ENCODE assay signal across 21 cellular contexts in genomic region chr4:18103876-18104275, GRCh38.
A peak's percentile ranks its signal among the peaks of the same experiment; 100 is the strongest.
DNase-seq lines count a peak whose midpoint lies in the region; ATAC-seq and TF ChIP-seq lines count a peak whose summit lies in the region.
"Had no signal": no experiment of that assay in that cellular context is flagged by ENCODE, and none has a peak within 500 bp of the region (broad histone marks: within the 10 kb centered on the region; RNA-seq: fewer than 3 reads in every experiment).

No MANE protein-coding gene starts in this region.

- H3K9me3 Mint-ChIP-seq in nephron progenitor cell, result no peaks in the 10 kb centered on the region
- no peaks in the 10 kb centered on the region for H3K9me3 Mint-ChIP-seq in activated T-helper 17 cell treated with anti-CD3 and anti-CD28 coated beads, Interleukin-2, amount 50 U/mL, for 72 hours
- H3K9me3 Mint-ChIP-seq: CD8-positive, alpha-beta T cell had no signal

- H3K27me3 ChIP-seq in smooth muscle cell (ENCODE audit: low read depth) (no peaks in the 10 kb centered on the region), brain microvascular endothelial cell (replicated peaks) (no peaks in the 10 kb centered on the region)
- H3K27me3 ChIP-seq: BLaER1 had no signal

- H3K27me3 Mint-ChIP-seq in nephron progenitor cell (ENCODE audit: low read depth, poor library complexity), result no peaks in the 10 kb centered on the region
- peaks cover 7% of the 10 kb centered on the region for H3K27me3 Mint-ChIP-seq in activated T-helper 17 cell treated with anti-CD3 and anti-CD28 coated beads, Interleukin-2, amount 50 U/mL, for 72 hours
- H3K27me3 Mint-ChIP-seq: B cell had no signal

- no peak overlapping the region for H3K9ac ChIP-seq in smooth muscle cell (ENCODE audit: low read depth)
- H3K9ac ChIP-seq: BLaER1, GM23248 had no signal

- no peak overlapping the region for H3K27ac ChIP-seq in smooth muscle cell (ENCODE audit: low read depth)
- H3K27ac ChIP-seq in brain microvascular endothelial cell, result no peak overlapping the region
- H3K27ac ChIP-seq: BLaER1, C4-2B, GM23248 had no signal

- H3K4me3 ChIP-seq in smooth muscle cell, result no peak overlapping the region
- no peak overlapping the region for H3K4me3 ChIP-seq in brain microvascular endothelial cell (ENCODE audit: low read depth, low read length)
- H3K4me3 ChIP-seq: BLaER1, GM12878, GM23248 had no signal

- no peak overlapping the region for H3K4me3 Mint-ChIP-seq in nephron progenitor cell
- no peak overlapping the region for H3K4me3 Mint-ChIP-seq in activated T-helper 17 cell treated with anti-CD3 and anti-CD28 coated beads, Interleukin-2, amount 50 U/mL, for 72 hours
- H3K4me3 Mint-ChIP-seq: B cell; CD4-positive, CD25-positive, alpha-beta regulatory T cell; CD8-positive, alpha-beta T cell had no signal

- in situ Hi-C loops in brain microvascular endothelial cell (cut with HindIII; ENCODE audit: low pct_ligation_motif_present, low sequenced_read_pairs), result no loop called here

- H3K4me1 Mint-ChIP-seq in nephron progenitor cell, result no peaks in the 10 kb centered on the region
- H3K4me1 Mint-ChIP-seq in activated T-helper 17 cell treated with anti-CD3 and anti-CD28 coated beads, Interleukin-2, amount 50 U/mL, for 72 hours, result no peaks in the 10 kb centered on the region
- H3K4me1 Mint-ChIP-seq: CD4-positive, CD25-positive, alpha-beta regulatory T cell had no signal

- H2AFZ ChIP-seq in smooth muscle cell (ENCODE audit: low read depth), result no peak overlapping the region
- H2AFZ ChIP-seq: GM23248 had no signal

- peak; percentile 2 for DNase-seq in SW480 (ENCODE audit: low spot score)
- peak; percentile 70 for DNase-seq in fibroblast of the conjunctiva (ENCODE audit: low read depth)
- no peak for DNase-seq in nephron progenitor cell
- no peak for DNase-seq in smooth muscle cell (lab: John Stamatoyannopoulos, UW; ENCODE audit: unreplicated experiment)
- DNase-seq in NCI-H524 (lab: John Stamatoyannopoulos, UW), result no peak
- no peak for DNase-seq in T-helper 1 cell
- DNase-seq in brain microvascular endothelial cell, result no peak
- DNase-seq: Caco-2; CD4-positive, CD25-positive, alpha-beta regulatory T cell; CD8-positive, alpha-beta T cell; DMS153; DND-41; GDM1; GM23248; H7; HCEC 1CT had no signal

- H3F3A ChIP-seq in smooth muscle cell (ENCODE audit: low read depth), result no peaks in the 10 kb centered on the region

- H3K79me2 ChIP-seq in smooth muscle cell (ENCODE audit: low read depth), result no peaks in the 10 kb centered on the region

- H3K36me3 Mint-ChIP-seq in nephron progenitor cell (ENCODE audit: low read depth), result no peaks in the 10 kb centered on the region
- no peaks in the 10 kb centered on the region for H3K36me3 Mint-ChIP-seq in activated T-helper 17 cell treated with anti-CD3 and anti-CD28 coated beads, Interleukin-2, amount 50 U/mL, for 72 hours (ENCODE audit: low read depth)
- H3K36me3 Mint-ChIP-seq: CD4-positive, CD25-positive, alpha-beta regulatory T cell; CD8-positive, alpha-beta T cell had no signal

- no peaks in the 10 kb centered on the region for H4K20me1 ChIP-seq in smooth muscle cell (ENCODE audit: low read depth)
- H4K20me1 ChIP-seq: BLaER1 had no signal

- H3K4me1 ChIP-seq in smooth muscle cell (ENCODE audit: low read depth), result no peaks in the 10 kb centered on the region
- H3K4me1 ChIP-seq: BLaER1, Caco-2 had no signal

- H3K27ac Mint-ChIP-seq in nephron progenitor cell, result peak overlapping the region; percentile 22
- no peak overlapping the region for H3K27ac Mint-ChIP-seq in activated T-helper 17 cell treated with anti-CD3 and anti-CD28 coated beads, Interleukin-2, amount 50 U/mL, for 72 hours
- H3K27ac Mint-ChIP-seq: B cell; CD4-positive, CD25-positive, alpha-beta regulatory T cell; CD8-positive, alpha-beta T cell had no signal

- H3K9me3 ChIP-seq in smooth muscle cell (replicated peaks; ENCODE audit: low read depth), result no peaks in the 10 kb centered on the region
- H3K9me3 ChIP-seq: BLaER1, Caco-2 had no signal

- peak overlapping the region; percentile 48 for H3K4me2 ChIP-seq in smooth muscle cell
- H3K4me2 ChIP-seq: BLaER1 had no signal

- no peak for TF ChIP-seq CTCF in nephron progenitor cell (IDR thresholded peaks at IDR 0.05)
- no peak for TF ChIP-seq CTCF in smooth muscle cell (IDR thresholded peaks at IDR 0.05; ENCODE audit: borderline replicate concordance, insufficient read depth, poor library complexity, severe bottlenecking)
- TF ChIP-seq CTCF in brain microvascular endothelial cell (IDR thresholded peaks at IDR 0.05; ENCODE audit: low read depth, low read length, missing control alignments), result no peak

- ATAC-seq in activated T-helper 17 cell treated with anti-CD3 and anti-CD28 coated beads, Interleukin-2, amount 50 U/mL, for 72 hours (replicated peaks), result no peak
- ATAC-seq: CD8-positive, alpha-beta T cell; GM12878 had no signal

- H3K36me3 ChIP-seq in smooth muscle cell (ENCODE audit: low read depth) (no peaks in the 10 kb centered on the region), brain microvascular endothelial cell (replicated peaks) (no peaks in the 10 kb centered on the region)
- H3K36me3 ChIP-seq: BLaER1 had no signal

Comparison
In these comparisons a context has a peak if more than half of its experiments do, and no peak if none do; other contexts are left out.
1. DNase-seq: peak in SW480 (single experiment) and fibroblast of the conjunctiva (single experiment); none in nephron progenitor cell (single experiment), smooth muscle cell (single experiment), NCI-H524 (0 of 2), T-helper 1 cell (0 of 5) and brain microvascular endothelial cell (single experiment).